In the genomic region with DNA sequence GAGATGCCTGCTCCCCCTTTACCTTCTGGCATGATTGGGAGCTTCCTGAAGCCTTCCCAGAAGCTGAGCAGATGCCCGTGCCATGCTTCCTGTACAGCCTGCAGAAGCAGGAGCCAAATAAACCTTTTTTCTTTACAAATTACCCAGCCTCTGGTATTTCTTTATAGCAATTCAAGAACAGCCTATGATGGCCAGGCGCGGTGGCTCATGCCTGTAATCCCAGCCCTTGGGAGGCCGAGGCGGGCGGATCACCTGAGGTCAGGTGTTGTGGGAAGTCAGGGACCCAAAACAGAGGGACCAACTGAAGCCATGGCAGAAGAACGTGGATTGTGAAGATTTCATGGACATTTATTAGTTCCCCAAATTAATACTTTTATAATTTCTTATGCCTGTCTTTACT, we compare ENCODE assay signal across 2 cellular contexts.
A peak's percentile ranks its signal among the peaks of the same experiment; 100 is the strongest.
DNase-seq lines count a peak whose midpoint lies in the region.
"Not testable (repeated sequence)": the region's sequence is repeated elsewhere in the genome, so short reads cannot be mapped to it uniquely, and the experiment has no call there.

No MANE protein-coding gene starts in this region.

- peak; percentile 56 for DNase-seq in cardiac septum (ENCODE audit: low spot score)
- DNase-seq in islet precursor cell = peak; percentile 21

- intact Hi-C loops in cardiac septum (cut with DNase I) = not testable (repeated sequence)
